Comparison of ENCODE assay signal across 26 cellular contexts in the genomic region with DNA sequence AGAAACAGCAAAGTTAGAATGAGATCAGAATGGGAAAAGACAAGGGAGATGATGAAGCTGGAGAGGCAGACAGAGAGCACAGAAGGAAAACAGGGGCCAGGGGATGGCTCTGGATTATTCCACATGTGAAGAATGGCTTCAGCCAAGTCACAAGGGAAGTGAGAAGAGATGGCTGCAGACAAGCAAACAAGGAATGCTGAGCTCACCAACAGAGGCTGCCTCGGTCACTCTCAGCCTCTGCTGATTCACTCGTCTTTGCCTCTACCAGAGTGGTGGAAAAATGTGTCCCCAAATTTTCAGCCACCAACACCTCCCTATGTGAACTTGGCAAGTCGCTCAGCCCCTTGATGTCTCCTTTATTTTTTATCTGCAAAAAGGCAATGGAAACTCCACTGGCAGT. TPM values are rescaled to one million over a fixed set of nuclear protein-coding genes. Genes with fewer than 3 reads are reported as not detected.
"Had no signal": no experiment of that assay in that cellular context is flagged by ENCODE, and none has a peak within 500 bp of the region (broad histone marks: within the 10 kb centered on the region; RNA-seq: fewer than 3 reads in every experiment).

No MANE protein-coding gene starts in this region.

- H3K27me3 ChIP-seq: MG63 had no signal

- H3K4me3 ChIP-seq: MG63 had no signal

- H3K9me3 ChIP-seq: MG63, SK-N-SH had no signal

- H3K36me3 ChIP-seq: MG63 had no signal

- H3K9me3 Mint-ChIP-seq: activated CD8-positive, alpha-beta T cell treated with anti-CD3 and anti-CD28 coated beads for 36 hours; activated naive CD4-positive, alpha-beta T cell treated with anti-CD3 and anti-CD28 coated beads, Interleukin-2, amount 50 U/mL, for 72 hours; activated T-helper 1 cell treated with anti-CD3 and anti-CD28 coated beads, Interleukin-12 subunit alpha, Interleukin-12 subunit beta, Interleukin-2, Interleukin-4 antibody, amounts not matched to agents 30 ng/mL and 10 ng/mL and 1 ng/mL, durations not matched to agents 14 hours and 24 hours and 36 hours had no signal

- H3K27ac ChIP-seq: VCaP had no signal

- H3K9ac ChIP-seq: SK-N-SH had no signal

- H3K4me1 Mint-ChIP-seq: activated CD4-positive, alpha-beta T cell treated with anti-CD3 and anti-CD28 coated beads for 36 hours had no signal

- H3K36me3 Mint-ChIP-seq: activated naive CD4-positive, alpha-beta T cell treated with anti-CD3 and anti-CD28 coated beads, Interleukin-2, amount 50 U/mL, for 72 hours had no signal

- H3K4me3 Mint-ChIP-seq: activated CD4-positive, alpha-beta T cell treated with anti-CD3 and anti-CD28 coated beads for 36 hours; activated CD8-positive, alpha-beta T cell treated with anti-CD3 and anti-CD28 coated beads for 36 hours; activated T-helper 1 cell treated with anti-CD3 and anti-CD28 coated beads, Interleukin-12 subunit alpha, Interleukin-12 subunit beta, Interleukin-2, Interleukin-4 antibody, amounts not matched to agents 30 ng/mL and 10 ng/mL and 1 ng/mL, durations not matched to agents 14 hours and 24 hours and 36 hours had no signal

- H3K27ac Mint-ChIP-seq: activated CD4-positive, alpha-beta T cell treated with anti-CD3 and anti-CD28 coated beads for 36 hours; activated CD8-positive, alpha-beta T cell treated with anti-CD3 and anti-CD28 coated beads for 36 hours; activated naive CD4-positive, alpha-beta T cell treated with anti-CD3 and anti-CD28 coated beads, Interleukin-2, amount 50 U/mL, for 72 hours; activated T-helper 1 cell treated with anti-CD3 and anti-CD28 coated beads, Interleukin-12 subunit alpha, Interleukin-12 subunit beta, Interleukin-2, Interleukin-4 antibody, amounts not matched to agents 30 ng/mL and 10 ng/mL and 1 ng/mL, durations not matched to agents 14 hours and 24 hours and 36 hours had no signal

- DNase-seq: activated CD4-positive, alpha-beta T cell treated with anti-CD3 and anti-CD28 coated beads for 36 hours; activated CD4-positive, alpha-beta T cell treated with anti-CD3 and anti-CD28 coated beads, Interleukin-2, amount 50 U/mL, for 1 hour; activated CD8-positive, alpha-beta memory T cell treated with anti-CD3 and anti-CD28 coated beads, Interleukin-2, amount 50 U/mL, for 4 hours; activated CD8-positive, alpha-beta T cell treated with anti-CD3 and anti-CD28 coated beads for 36 hours; activated effector memory CD4-positive, alpha-beta T cell treated with Interleukin-2 at 50 U/mL for 16 hours; activated naive CD4-positive, alpha-beta T cell treated with Interleukin-2 at 50 U/mL for 16 hours; MV-4-11; NCI-H1092 treated with DMSO at 0.1 percent for 48 hours; NCI-H1417 treated with DMSO at 0.1 percent for 48 hours; NCI-H1694; NCI-H2029; NCI-H2107; NCI-H2171 treated with DMSO at 0.1 percent for 48 hours; NCI-H226; NCI-H526; NCI-H774; RPMI8226; SK-N-SH; T-helper 1 cell had no signal

- ATAC-seq: activated CD4-positive, alpha-beta T cell treated with anti-CD3 and anti-CD28 coated beads for 36 hours; activated CD8-positive, alpha-beta T cell treated with anti-CD3 and anti-CD28 coated beads for 36 hours; activated naive CD4-positive, alpha-beta T cell treated with anti-CD3 and anti-CD28 coated beads, Interleukin-2, amount 50 U/mL, for 72 hours; Right ventricle myocardium inferior had no signal

RNA-seq across cellular contexts. Expression of gene TRABD2B, which starts 46.7 kb away (rescaled TPM):
- total RNA-seq: activated CD4-positive, alpha-beta T cell treated with anti-CD3 and anti-CD28 coated beads for 36 hours; activated CD8-positive, alpha-beta T cell treated with anti-CD3 and anti-CD28 coated beads for 36 hours; activated naive CD4-positive, alpha-beta T cell treated with anti-CD3 and anti-CD28 coated beads, Interleukin-2, amount 50 U/mL, for 72 hours; activated T-helper 1 cell treated with anti-CD3 and anti-CD28 coated beads, Interleukin-12 subunit alpha, Interleukin-12 subunit beta, Interleukin-2, Interleukin-4 antibody, amounts not matched to agents 30 ng/mL and 10 ng/mL and 1 ng/mL, durations not matched to agents 14 hours and 24 hours and 36 hours; OCI-LY7; T-helper 2 cell treated with Interferon-gamma antibody and Interleukin-4, amounts not matched to agents 100 ng/mL and 5 ng/mL, for 36 hours had no signal
